Comparison of ENCODE assay signal across 20 cellular contexts in the genomic region with DNA sequence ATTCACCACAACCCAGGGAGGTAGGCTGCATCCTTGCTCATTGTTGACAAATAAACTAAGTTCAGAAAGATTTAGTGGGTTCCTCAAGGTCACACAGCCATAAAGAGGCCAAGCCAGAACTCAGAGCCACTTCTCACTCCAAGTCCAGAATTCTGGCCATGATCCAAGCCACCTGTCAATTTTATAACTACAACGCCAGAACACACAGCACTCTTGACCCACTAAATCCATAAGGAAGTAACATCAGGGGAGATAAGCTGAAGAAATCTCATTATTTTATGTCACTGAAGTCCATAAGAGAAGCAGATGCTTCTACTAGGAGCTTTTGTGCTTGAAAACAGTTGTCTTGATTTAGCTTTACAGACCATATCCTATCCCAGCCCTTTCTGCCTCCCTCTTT. TPM values are rescaled to one million over a fixed set of nuclear protein-coding genes. Genes with fewer than 3 reads are reported as not detected.
DNase-seq lines count a peak whose midpoint lies in the region; ATAC-seq, FAIRE-seq and TF ChIP-seq lines count a peak whose summit lies in the region.
"Had no signal": no experiment of that assay in that cellular context is flagged by ENCODE, and none has a peak within 500 bp of the region (broad histone marks: within the 10 kb centered on the region; RNA-seq: fewer than 3 reads in every experiment).

No MANE protein-coding gene starts in this region.

- DNase-seq in LNCaP clone FGC (ENCODE audit: low read depth): peak; percentile 85
- DNase-seq in SK-N-SH: no peak
- DNase-seq in left kidney (ENCODE audit: low read depth, low spot score): peak; percentile 24
- DNase-seq in transverse colon: peak; percentile 73
- no peak for DNase-seq in stimulated activated CD4-positive, alpha-beta T cell treated with anti-CD3 and anti-CD28 coated beads, Interleukin-4, amount 100 ng/mL, for 1 hour
- no peak for DNase-seq in kidney
- DNase-seq in upper lobe of left lung: no peak
- DNase-seq: DND-41, H9, NCI-H1048, NCI-H1436 treated with DMSO at 0.1 percent for 48 hours, NCI-H2081, NCI-H446, NCI-H748 treated with DMSO at 0.1 percent for 48 hours, SW 1271 had no signal

- TF ChIP-seq CTCF in LNCaP clone FGC (IDR thresholded peaks at IDR 0.05; ENCODE audit: control insufficient read depth, extremely low read depth, insufficient read depth): no peak
- no peak for TF ChIP-seq CTCF in SK-N-SH (IDR thresholded peaks at IDR 0.05)
- TF ChIP-seq CTCF in transverse colon (IDR thresholded peaks at IDR 0.05): no peak
- TF ChIP-seq CTCF in kidney (IDR thresholded peaks at IDR 0.05; ENCODE audit: borderline replicate concordance, extremely low read depth, insufficient read depth): no peak
- TF ChIP-seq CTCF in upper lobe of left lung (IDR thresholded peaks at IDR 0.05): no peak

- no peak overlapping the region for H3K4me3 ChIP-seq in LNCaP clone FGC (ENCODE audit: low read depth, low read length)
- H3K4me3 ChIP-seq in SK-N-SH (ENCODE audit: low read depth in 2 of 2, low read length in 1 of 2): no peak overlapping the region
- H3K4me3 ChIP-seq in transverse colon: no peak overlapping the region
- no peak overlapping the region for H3K4me3 ChIP-seq in kidney (ENCODE audit: low read length in 2 of 2)
- no peak overlapping the region for H3K4me3 ChIP-seq in upper lobe of left lung
- H3K4me3 ChIP-seq: MG63, SJSA1 had no signal

- no peak for TF ChIP-seq RAD21 in SK-N-SH (IDR thresholded peaks at IDR 0.05; ENCODE audit: low read length)

- TF ChIP-seq EP300 in SK-N-SH (IDR thresholded peaks at IDR 0.05; ENCODE audit: borderline replicate concordance in 1 of 2, low read depth in 1 of 2, low read length in 1 of 2): peak in 1 of 2 experiments; percentile 74; a peak in 1 of 4 replicates
- TF ChIP-seq EP300 in transverse colon (IDR thresholded peaks at IDR 0.05; ENCODE audit: low read depth): no peak
- TF ChIP-seq EP300 in upper lobe of left lung (IDR thresholded peaks at IDR 0.05): no peak

- FAIRE-seq in kidney (lab: Jason Lieb, UNC): no peak
- FAIRE-seq: D721Med, G401.6 had no signal

- ATAC-seq in upper lobe of left lung (ENCODE audit: low FRiP score in 2 of 2): no peak

- H3K27ac ChIP-seq in SK-N-SH (ENCODE audit: low read depth in 2 of 2, low read length in 1 of 2) (peak overlapping the region in 1 of 2 experiments; percentile 83; a peak in 2 of 4 replicates), transverse colon (peak overlapping the region; percentile 57 to 76 (median 75)), kidney (ENCODE audit: low read depth in 2 of 2, low read length in 2 of 2) (no peak overlapping the region), upper lobe of left lung (no peak overlapping the region)
- H3K27ac ChIP-seq: C4-2B, SJSA1 had no signal

- CTCF ChIA-PET in SK-N-SH (lab: Yijun Ruan, JAX): interaction anchor here (1.3 to 3.5 kb wide), 2 partner anchors 15 to 132 kb away, joined by 4 to 17 read pairs; a partner anchor contains a TSS

- H3K79me2 ChIP-seq in SK-N-SH (ENCODE audit: insufficient read depth): peaks cover 3% of the 10 kb centered on the region; the same call in 1 of the 2 replicates

- H2AFZ ChIP-seq in SK-N-SH (ENCODE audit: low read depth): no peak overlapping the region

- in situ Hi-C loops in transverse colon (cut with MboI; ENCODE audit: low pct_ligation_motif_present in 1 of 4, low pct_unique_long_range_greater_than_20kb in 1 of 4, low sequenced_read_pairs in 3 of 4): no loop called here

- no peaks in the 10 kb centered on the region for H4K20me1 ChIP-seq in SK-N-SH (ENCODE audit: insufficient read depth)

- H3K4me2 ChIP-seq in SK-N-SH: no peak overlapping the region

- H3K9me3 ChIP-seq in SK-N-SH (peaks cover 8% of the 10 kb centered on the region), transverse colon (no peaks in the 10 kb centered on the region), kidney (ENCODE audit: control insufficient read depth in 1 of 2, low read length in 2 of 2) (no peaks in the 10 kb centered on the region), upper lobe of left lung (no peaks in the 10 kb centered on the region)
- H3K9me3 ChIP-seq: SJSA1 had no signal

- POLR2A ChIA-PET in SK-N-SH (lab: Yijun Ruan, JAX): interaction anchor here (0.8 kb wide), 1 partner anchor 16 kb away, joined by 3 read pairs; no protein-coding TSS in a partner anchor

- WGBS in SK-N-SH (ENCODE audit: low lambda C conversion rate): 38% methylated on average over 1 of the region's 1 CpG
- 20 to 43% methylated on average over 1 of the region's 1 CpG for WGBS in transverse colon (ENCODE audit: low coverage in 1 of 2), 2 donors
- WGBS in upper lobe of left lung, 2 donors: 5 to 20% methylated on average over 1 of the region's 1 CpG

- no peaks in the 10 kb centered on the region for H3F3A ChIP-seq in SK-N-SH (replicated peaks; ENCODE audit: insufficient read depth)

- H3K9me2 ChIP-seq in SK-N-SH: no peaks in the 10 kb centered on the region

- intact Hi-C loops in transverse colon (cut with DNase I; ENCODE audit: low total_unique reads): no loop called here
- intact Hi-C loops in kidney (cut with DNase I): no loop called here

- H3K4me1 ChIP-seq in SK-N-SH (ENCODE audit: control insufficient read depth in 1 of 2, insufficient read depth in 2 of 2, low read depth in 1 of 2, low read length in 1 of 2) (peaks cover 0 to 20% of the 10 kb centered on the region in 2 experiments; a peak in 2 of 4 replicates), transverse colon (peaks cover 0 to 58% (median 26%) of the 10 kb centered on the region in 4 donors), kidney (ENCODE audit: control insufficient read depth in 1 of 2, insufficient read depth in 1 of 2, low read depth in 1 of 2, low read length in 2 of 2) (no peaks in the 10 kb centered on the region), upper lobe of left lung (no peaks in the 10 kb centered on the region)
- H3K4me1 ChIP-seq: SJSA1 had no signal

- H3K9ac ChIP-seq in SK-N-SH (no peak overlapping the region), kidney (ENCODE audit: low read length in 2 of 2) (no peak overlapping the region)

- TF ChIP-seq POLR2A in transverse colon (IDR thresholded peaks at IDR 0.05) (no peak), upper lobe of left lung (IDR thresholded peaks at IDR 0.05) (no peak)

- H3K27me3 ChIP-seq in SK-N-SH (ENCODE audit: insufficient read depth): no peaks in the 10 kb centered on the region
- H3K27me3 ChIP-seq in transverse colon: no peaks in the 10 kb centered on the region
- no peaks in the 10 kb centered on the region for H3K27me3 ChIP-seq in upper lobe of left lung
- H3K27me3 ChIP-seq: MG63, SJSA1 had no signal

- H3K36me3 ChIP-seq in SK-N-SH (replicated peaks in 1 of 2; ENCODE audit: control insufficient read depth in 1 of 2, insufficient read depth in 2 of 2, low read length in 1 of 2) (no peaks in the 10 kb centered on the region), transverse colon (no peaks in the 10 kb centered on the region), kidney (ENCODE audit: control insufficient read depth in 1 of 2, insufficient read depth in 2 of 2, low read length in 2 of 2) (no peaks in the 10 kb centered on the region), upper lobe of left lung (no peaks in the 10 kb centered on the region)
- H3K36me3 ChIP-seq: SJSA1 had no signal

TF ChIP-seq in SK-N-SH, 30 proteins besides CTCF, POLR2A, EP300 and RAD21 (continues in another document):
- TF ChIP-seq, protein P1, sequence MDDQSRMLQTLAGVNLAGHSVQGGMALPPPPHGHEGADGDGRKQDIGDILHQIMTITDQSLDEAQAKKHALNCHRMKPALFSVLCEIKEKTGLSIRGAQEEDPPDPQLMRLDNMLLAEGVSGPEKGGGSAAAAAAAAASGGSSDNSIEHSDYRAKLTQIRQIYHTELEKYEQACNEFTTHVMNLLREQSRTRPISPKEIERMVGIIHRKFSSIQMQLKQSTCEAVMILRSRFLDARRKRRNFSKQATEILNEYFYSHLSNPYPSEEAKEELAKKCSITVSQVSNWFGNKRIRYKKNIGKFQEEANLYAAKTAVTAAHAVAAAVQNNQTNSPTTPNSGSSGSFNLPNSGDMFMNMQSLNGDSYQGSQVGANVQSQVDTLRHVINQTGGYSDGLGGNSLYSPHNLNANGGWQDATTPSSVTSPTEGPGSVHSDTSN (IDR thresholded peaks at IDR 0.05): no peak
- peak; percentile 93 for TF ChIP-seq RCOR1 (IDR thresholded peaks at IDR 0.05; ENCODE audit: low read length)
- peak; percentile 35 for TF ChIP-seq CHD2 (IDR thresholded peaks at IDR 0.05; ENCODE audit: low read length, partially characterized antibody)
- TF ChIP-seq GATA2 (CRISPR knock-in tag; IDR thresholded peaks at IDR 0.05): peak; percentile 67
- TF ChIP-seq, protein P2, sequence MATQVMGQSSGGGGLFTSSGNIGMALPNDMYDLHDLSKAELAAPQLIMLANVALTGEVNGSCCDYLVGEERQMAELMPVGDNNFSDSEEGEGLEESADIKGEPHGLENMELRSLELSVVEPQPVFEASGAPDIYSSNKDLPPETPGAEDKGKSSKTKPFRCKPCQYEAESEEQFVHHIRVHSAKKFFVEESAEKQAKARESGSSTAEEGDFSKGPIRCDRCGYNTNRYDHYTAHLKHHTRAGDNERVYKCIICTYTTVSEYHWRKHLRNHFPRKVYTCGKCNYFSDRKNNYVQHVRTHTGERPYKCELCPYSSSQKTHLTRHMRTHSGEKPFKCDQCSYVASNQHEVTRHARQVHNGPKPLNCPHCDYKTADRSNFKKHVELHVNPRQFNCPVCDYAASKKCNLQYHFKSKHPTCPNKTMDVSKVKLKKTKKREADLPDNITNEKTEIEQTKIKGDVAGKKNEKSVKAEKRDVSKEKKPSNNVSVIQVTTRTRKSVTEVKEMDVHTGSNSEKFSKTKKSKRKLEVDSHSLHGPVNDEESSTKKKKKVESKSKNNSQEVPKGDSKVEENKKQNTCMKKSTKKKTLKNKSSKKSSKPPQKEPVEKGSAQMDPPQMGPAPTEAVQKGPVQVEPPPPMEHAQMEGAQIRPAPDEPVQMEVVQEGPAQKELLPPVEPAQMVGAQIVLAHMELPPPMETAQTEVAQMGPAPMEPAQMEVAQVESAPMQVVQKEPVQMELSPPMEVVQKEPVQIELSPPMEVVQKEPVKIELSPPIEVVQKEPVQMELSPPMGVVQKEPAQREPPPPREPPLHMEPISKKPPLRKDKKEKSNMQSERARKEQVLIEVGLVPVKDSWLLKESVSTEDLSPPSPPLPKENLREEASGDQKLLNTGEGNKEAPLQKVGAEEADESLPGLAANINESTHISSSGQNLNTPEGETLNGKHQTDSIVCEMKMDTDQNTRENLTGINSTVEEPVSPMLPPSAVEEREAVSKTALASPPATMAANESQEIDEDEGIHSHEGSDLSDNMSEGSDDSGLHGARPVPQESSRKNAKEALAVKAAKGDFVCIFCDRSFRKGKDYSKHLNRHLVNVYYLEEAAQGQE (IDR thresholded peaks at IDR 0.05; ENCODE audit: low read depth, low read length): no peak
- no peak for TF ChIP-seq SIN3A (IDR thresholded peaks at IDR 0.05; ENCODE audit: borderline replicate concordance, low read depth, low read length)

RNA-seq across cellular contexts. Expression of a gene that starts 15.9 kb away (rescaled TPM):
- polyA plus RNA-seq in SK-N-SH (2012; rRNA removed) (24.0 and 25.0 TPM in 2 replicates), kidney (ENCODE audit: insufficient read depth, low read depth, low replicate concordance) (0.26 TPM)
- 29.1 and 32.7 TPM in 2 replicates for polyA plus RNA-seq in SK-N-SH (2012; cell fraction: cytosol; rRNA removed)
- polyA plus RNA-seq in SK-N-SH (2012; cell fraction: nucleus; rRNA removed): 26.1 and 36.9 TPM in 2 replicates
- total RNA-seq in transverse colon (1 to 10 TPM in 2 of 4 donors, under 1 TPM in 1, not detected in 1; 0.14 to 2.2 (median 1.1) TPM), kidney (3.3 TPM), upper lobe of left lung (1 to 10 TPM in 3 of 6 donors, under 1 TPM in 3; 0.44 to 3.7 (median 0.82) TPM)

Comparison
In these comparisons a context has a peak if more than half of its experiments do, and no peak if none do; other contexts are left out.
1. DNase-seq: peak in LNCaP clone FGC (single experiment), left kidney (single experiment) and transverse colon (single experiment); none in SK-N-SH (single experiment), stimulated activated CD4-positive, alpha-beta T cell treated with anti-CD3 and anti-CD28 coated beads, Interleukin-4, amount 100 ng/mL, for 1 hour (single experiment), kidney (single experiment) and upper lobe of left lung (0 of 2).
2. H3K27ac ChIP-seq: peak in transverse colon (4 of 4); none in kidney (0 of 2) and upper lobe of left lung (0 of 4).